In genomic region chr13:64338671-64339070, GRCh38 we compare ENCODE assay signal across 27 cellular contexts.
"Had no signal": no experiment of that assay in that cellular context is flagged by ENCODE, and none has a peak within 500 bp of the region (broad histone marks: within the 10 kb centered on the region; RNA-seq: fewer than 3 reads in every experiment).

No MANE protein-coding gene starts in this region.

- H3K36me3 ChIP-seq: ascending aorta, cardiac muscle cell had no signal

- H3K4me1 ChIP-seq: ascending aorta had no signal

- H3K27me3 ChIP-seq: ascending aorta, cardiac muscle cell had no signal

- H3K4me3 ChIP-seq: ascending aorta, cardiac muscle cell had no signal

- DNase-seq: activated B cell treated with CpG ODN at 0.5 μM for 24 hours; activated CD4-positive, alpha-beta memory T cell treated with anti-CD3 and anti-CD28 coated beads, Interleukin-2, amount 10 ng/mL, durations not matched to agents 7 days and 5 days; activated CD4-positive, alpha-beta T cell treated with anti-CD3 and anti-CD28 coated beads for 48 hours; activated CD4-positive, alpha-beta T cell treated with anti-CD3 and anti-CD28 coated beads, Interleukin-2, amount 10 ng/mL, durations not matched to agents 7 days and 5 days; activated CD4-positive, alpha-beta T cell treated with anti-CD3 and anti-CD28 coated beads, Interleukin-2, amount 50 U/mL, for 48 hours; activated CD4-positive, CD25-positive, alpha-beta regulatory T cell treated with anti-CD3 and anti-CD28 coated beads, Interleukin-2, amount 50 U/mL, for 72 hours; activated CD8-positive, alpha-beta memory T cell treated with anti-CD3 and anti-CD28 coated beads for 24 hours; activated CD8-positive, alpha-beta memory T cell treated with anti-CD3 and anti-CD28 coated beads, Interleukin-2, amount 10 ng/mL, durations not matched to agents 7 days and 5 days; activated CD8-positive, alpha-beta memory T cell treated with anti-CD3 and anti-CD28 coated beads, Interleukin-2, amount 50 U/mL, for 48 hours; activated CD8-positive, alpha-beta T cell treated with anti-CD3 and anti-CD28 coated beads, Interleukin-2, amount 10 ng/mL, durations not matched to agents 7 days and 5 days; activated effector memory CD4-positive, alpha-beta T cell treated with Interleukin-2 at 50 U/mL for 16 hours; activated gamma-delta T cell; activated naive CD4-positive, alpha-beta T cell treated with anti-CD3 and anti-CD28 coated beads, Interleukin-2, amount 10 ng/mL, durations not matched to agents 7 days and 5 days; activated naive CD4-positive, alpha-beta T cell treated with Interleukin-2 at 50 U/mL for 16 hours; activated naive CD8-positive, alpha-beta T cell treated with anti-CD3 and anti-CD28 coated beads, Interleukin-2, amount 10 ng/mL, durations not matched to agents 7 days and 5 days; activated naive CD8-positive, alpha-beta T cell treated with anti-CD3 and anti-CD28 coated beads, Interleukin-2, amount 50 U/mL, for 24 hours; activated T-cell treated with anti-CD3 and anti-CD28 coated beads, Interleukin-2, amount 50 U/mL, for 24 hours; activated T-cell treated with anti-CD3 and anti-CD28 coated beads, Interleukin-2, amount 50 U/mL, for 48 hours; amygdala; anterior cingulate cortex; caudate nucleus; cerebellar nuclear complex; T-helper 2 cell; T-helper 9 cell had no signal

- H3K27ac ChIP-seq: ascending aorta, cardiac muscle cell, VCaP had no signal
